In genomic region chr3:114860526-114860925, GRCh38 we compare ENCODE assay signal across 22 cellular contexts.
"Had no signal": no experiment of that assay in that cellular context is flagged by ENCODE, and none has a peak within 500 bp of the region (broad histone marks: within the 10 kb centered on the region; RNA-seq: fewer than 3 reads in every experiment).

No MANE protein-coding gene starts in this region.

- FAIRE-seq: keratinocyte, small intestine had no signal

- DNase-seq: activated CD4-positive, alpha-beta T cell treated with anti-CD3 and anti-CD28 coated beads, Interleukin-2, amount 50 U/mL, for 1 hour; activated CD4-positive, CD25-positive, alpha-beta regulatory T cell treated with anti-CD3 and anti-CD28 coated beads, Interleukin-2, amount 50 U/mL, for 72 hours; activated CD8-positive, alpha-beta memory T cell treated with anti-CD3 and anti-CD28 coated beads, Interleukin-2, amount 50 U/mL, for 48 hours; activated effector memory CD4-positive, alpha-beta T cell treated with Interleukin-2 at 50 U/mL for 16 hours; activated naive CD4-positive, alpha-beta T cell treated with anti-CD3 and anti-CD28 coated beads for 36 hours; activated T-cell treated with anti-CD3 and anti-CD28 coated beads, Interleukin-2, amount 50 U/mL, for 72 hours; anterior cingulate cortex; effector CD4-positive, alpha-beta T cell; erythroblast; foreskin fibroblast; heart right ventricle; lower lobe of right lung; mesendoderm; small intestine; stimulated activated CD4-positive, alpha-beta T cell treated with anti-CD3 and anti-CD28 coated beads, Interleukin-2, amount 100 ng/mL, for 24 hours; testis; trophoblast cell; uterus had no signal

- ATAC-seq: activated T-cell treated with anti-CD3 and anti-CD28 coated beads, Interleukin-2, amount 50 U/mL, for 72 hours; heart right ventricle; lower lobe of right lung; naive thymus-derived CD4-positive, alpha-beta T cell; sciatic nerve; stimulated activated memory B cell treated with anti-CD40 and anti-IgM and Interleukin-4, amounts not matched to agents 10 μg/mL and 1 μg/mL and 100 μg/mL, for 72 hours had no signal
